8 cellular contexts compared by ENCODE assay signal in the genomic region with DNA sequence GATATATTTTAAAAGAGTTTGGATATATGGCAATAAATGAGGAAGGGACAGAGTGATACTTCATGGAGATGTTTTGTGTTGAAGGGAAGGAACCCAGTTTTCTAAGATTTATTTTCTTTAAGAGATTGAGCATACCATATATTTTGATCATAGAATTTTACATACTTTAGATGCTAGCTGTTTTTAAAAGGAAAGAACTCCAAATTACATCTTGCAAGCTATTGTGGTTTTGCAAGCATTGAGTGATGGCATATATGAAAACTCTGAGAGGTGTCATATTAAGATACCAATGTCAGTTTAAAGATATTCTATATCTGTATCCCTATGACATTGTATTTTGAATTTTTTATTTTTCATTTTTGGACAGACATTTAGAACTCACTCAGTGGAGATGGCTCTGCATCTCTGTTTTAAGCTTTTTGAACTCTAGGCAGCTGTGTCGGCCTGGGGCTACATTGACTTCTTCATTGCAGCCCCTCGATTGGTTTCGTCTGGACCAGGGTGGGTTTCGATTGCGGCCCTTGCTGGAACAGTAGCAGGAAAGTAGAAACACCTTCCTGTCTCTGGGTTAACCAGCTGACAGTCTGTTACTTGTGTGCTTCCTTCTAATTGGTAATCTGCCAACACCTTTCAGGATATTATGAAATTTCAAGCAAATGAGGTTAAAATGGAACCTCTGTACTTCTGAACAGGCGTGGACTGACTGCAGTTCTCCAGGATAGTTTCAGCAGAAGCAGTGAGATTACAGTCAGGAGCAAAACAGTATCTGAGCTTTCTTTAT. TPM values are rescaled to one million over a fixed set of nuclear protein-coding genes. Genes with fewer than 3 reads are reported as not detected.
DNase-seq lines count a peak whose midpoint lies in the region; TF ChIP-seq lines count a peak whose summit lies in the region.

No MANE protein-coding gene starts in this region.

- intact Hi-C loops in MCF 10A (cut with micrococcal nuclease) (no loop called here), breast epithelium (cut with DNase I; ENCODE audit: low total_unique reads) (no loop called here), uterus (cut with DNase I; ENCODE audit: low total_unique reads) (no loop called here)

- peak overlapping the region; percentile 8 for H3K4me3 Mint-ChIP-seq in MCF 10A (ENCODE audit: unreplicated experiment)

- H3K27ac ChIP-seq in breast epithelium (peak overlapping the region in 1 of 2 donors; percentile 88), RWPE1 (peak overlapping the region; percentile 70), uterus (peak overlapping the region; percentile 2 to 75)

- H3K4me1 ChIP-seq in breast epithelium = peaks cover 4 to 14% of the 10 kb centered on the region in 2 donors
- peaks cover 16 to 26% of the 10 kb centered on the region in 2 donors for H3K4me1 ChIP-seq in uterus

- H3K27ac Mint-ChIP-seq in MCF 10A (ENCODE audit: low read depth, unreplicated experiment) = peak overlapping the region; percentile 63

- POLR2A ChIA-PET in MCF 10A (lab: Yijun Ruan, JAX) = interaction anchor here (0.6 to 3.6 kb wide), 14 partner anchors 9 to 1030 kb away, joined by 3 to 32 read pairs (median 6); a partner anchor contains a TSS
- POLR2A ChIA-PET in RWPE1 (lab: Yijun Ruan, JAX; ENCODE audit: low non-redundant PET) = no interaction called here

- H3K27me3 ChIP-seq in breast epithelium (no peaks in the 10 kb centered on the region), uterus (no peaks in the 10 kb centered on the region)

- DNase-seq in MCF 10A (ENCODE audit: unreplicated experiment) (peak; percentile 75), breast epithelium (ENCODE audit: low spot score in 2 of 2) (no peak), RWPE1 (ENCODE audit: low spot score) (no peak), fibroblast of the aortic adventitia (ENCODE audit: low read depth) (peak; percentile 62), uterus (no peak), GM19240 (ENCODE audit: insufficient read length, low spot score) (no peak), NCI-H446 (lab: John Stamatoyannopoulos, UW) (no peak), DMS79 treated with DMSO at 0.1 percent for 48 hours (lab: John Stamatoyannopoulos, UW) (no peak)

- TF ChIP-seq POLR2A in breast epithelium (IDR thresholded peaks at IDR 0.05) (no peak), uterus (IDR thresholded peaks at IDR 0.05) (no peak)

- BruUV-seq in MCF 10A (replicated peaks; lab: Mats Ljungman, UMichigan) = no TSS peak

- H3K4me1 Mint-ChIP-seq in MCF 10A (ENCODE audit: insufficient read depth, unreplicated experiment) = peaks cover 59% of the 10 kb centered on the region

- CTCF ChIA-PET in MCF 10A (lab: Yijun Ruan, JAX) (interaction anchor here (0.7 to 1.5 kb wide), 3 partner anchors 55 to 119 kb away, joined by 3 to 4 read pairs (median 3); no protein-coding TSS in a partner anchor), RWPE1 (lab: Yijun Ruan, JAX) (no interaction called here)

- H3K9me3 Mint-ChIP-seq in MCF 10A (ENCODE audit: unreplicated experiment) = no peaks in the 10 kb centered on the region

- H3K36me3 ChIP-seq in breast epithelium = no peaks in the 10 kb centered on the region
- H3K36me3 ChIP-seq in uterus = no peaks in the 10 kb centered on the region

- TF ChIP-seq CTCF in MCF 10A (IDR thresholded peaks at IDR 0.05; ENCODE audit: unreplicated experiment) (no peak), breast epithelium (IDR thresholded peaks at IDR 0.05) (no peak), RWPE1 (conservative IDR thresholded peaks at IDR 0.05; ENCODE audit: low read depth) (no peak), fibroblast of the aortic adventitia (IDR thresholded peaks at IDR 0.05; ENCODE audit: insufficient read depth, low read length) (no peak), uterus (IDR thresholded peaks at IDR 0.05) (no peak)

- H3K9me3 ChIP-seq in breast epithelium (no peaks in the 10 kb centered on the region), uterus (no peaks in the 10 kb centered on the region)

- H3K4me3 ChIP-seq in breast epithelium = no peak overlapping the region
- no peak overlapping the region for H3K4me3 ChIP-seq in fibroblast of the aortic adventitia (ENCODE audit: low read depth, low read length)
- no peak overlapping the region for H3K4me3 ChIP-seq in uterus

- H3K36me3 Mint-ChIP-seq in MCF 10A (ENCODE audit: insufficient read depth, unreplicated experiment) = peaks cover 10% of the 10 kb centered on the region

- H3K27me3 Mint-ChIP-seq in MCF 10A (ENCODE audit: insufficient read depth, unreplicated experiment) = no peaks in the 10 kb centered on the region

RNA-seq across cellular contexts. Expression of a gene that starts 14.0 kb away (rescaled TPM):
- total RNA-seq in MCF 10A (2022) (160 and 234 TPM in 2 replicates), breast epithelium (100 to 1,000 TPM in 1 of 3 donors, 10 to 100 TPM in 2; 60.4 to 112 (median 81.0) TPM), fibroblast of the aortic adventitia (ENCODE audit: low replicate concordance) (112 and 133 TPM in 2 replicates), uterus (10 to 100 TPM; 36.5 to 91.7 (median 61.7) TPM)

Comparison
In these comparisons a context has a peak if more than half of its experiments do, and no peak if none do; other contexts are left out.
1. DNase-seq: peak in MCF 10A (single experiment) and fibroblast of the aortic adventitia (single experiment); none in breast epithelium (0 of 2), RWPE1 (single experiment), uterus (0 of 2), GM19240 (single experiment), NCI-H446 (0 of 2) and DMS79 treated with DMSO at 0.1 percent for 48 hours (single experiment).